ENCODE assay signal across 1 cellular context in the genomic region with DNA sequence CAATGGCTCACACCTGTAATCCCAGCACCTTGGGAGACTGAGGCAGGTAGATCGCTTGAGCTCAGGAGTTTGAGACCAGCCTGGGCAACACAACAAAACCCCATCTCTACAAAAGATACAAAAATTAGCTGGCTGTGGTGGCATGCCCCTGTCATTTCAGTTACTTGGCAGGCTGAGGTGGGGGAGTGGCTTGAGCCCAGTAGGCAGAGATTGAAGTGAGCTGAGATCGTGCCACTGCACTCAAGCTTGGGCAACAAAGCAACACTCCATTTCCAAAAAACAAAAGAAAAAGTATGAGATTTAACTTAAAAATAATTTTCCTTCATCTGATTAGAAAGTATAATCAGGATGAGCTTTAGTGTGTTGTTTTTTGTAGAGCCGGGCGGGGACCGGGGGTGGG.
TF ChIP-seq lines count a peak whose summit lies in the region.

No MANE protein-coding gene starts in this region.

TF ChIP-seq in GM12878, 131 proteins besides CTCF, POLR2A, EP300 and RAD21:
- TF ChIP-seq ZSCAN29 (IDR thresholded peaks at IDR 0.05) = no peak
- no peak for TF ChIP-seq JUND (IDR thresholded peaks at IDR 0.05; ENCODE audit: low read depth, low read length)
- no peak for TF ChIP-seq HDAC6 (IDR thresholded peaks at IDR 0.05; ENCODE audit: unreplicated experiment)
- no peak for TF ChIP-seq NR2C2 (IDR thresholded peaks at IDR 0.05; ENCODE audit: borderline replicate concordance, control insufficient read depth, insufficient read length, low read depth)
- TF ChIP-seq PKNOX1 (IDR thresholded peaks at IDR 0.05) = peak; percentile 24; the same call in 1 of the 2 replicates
- TF ChIP-seq, protein P1, sequence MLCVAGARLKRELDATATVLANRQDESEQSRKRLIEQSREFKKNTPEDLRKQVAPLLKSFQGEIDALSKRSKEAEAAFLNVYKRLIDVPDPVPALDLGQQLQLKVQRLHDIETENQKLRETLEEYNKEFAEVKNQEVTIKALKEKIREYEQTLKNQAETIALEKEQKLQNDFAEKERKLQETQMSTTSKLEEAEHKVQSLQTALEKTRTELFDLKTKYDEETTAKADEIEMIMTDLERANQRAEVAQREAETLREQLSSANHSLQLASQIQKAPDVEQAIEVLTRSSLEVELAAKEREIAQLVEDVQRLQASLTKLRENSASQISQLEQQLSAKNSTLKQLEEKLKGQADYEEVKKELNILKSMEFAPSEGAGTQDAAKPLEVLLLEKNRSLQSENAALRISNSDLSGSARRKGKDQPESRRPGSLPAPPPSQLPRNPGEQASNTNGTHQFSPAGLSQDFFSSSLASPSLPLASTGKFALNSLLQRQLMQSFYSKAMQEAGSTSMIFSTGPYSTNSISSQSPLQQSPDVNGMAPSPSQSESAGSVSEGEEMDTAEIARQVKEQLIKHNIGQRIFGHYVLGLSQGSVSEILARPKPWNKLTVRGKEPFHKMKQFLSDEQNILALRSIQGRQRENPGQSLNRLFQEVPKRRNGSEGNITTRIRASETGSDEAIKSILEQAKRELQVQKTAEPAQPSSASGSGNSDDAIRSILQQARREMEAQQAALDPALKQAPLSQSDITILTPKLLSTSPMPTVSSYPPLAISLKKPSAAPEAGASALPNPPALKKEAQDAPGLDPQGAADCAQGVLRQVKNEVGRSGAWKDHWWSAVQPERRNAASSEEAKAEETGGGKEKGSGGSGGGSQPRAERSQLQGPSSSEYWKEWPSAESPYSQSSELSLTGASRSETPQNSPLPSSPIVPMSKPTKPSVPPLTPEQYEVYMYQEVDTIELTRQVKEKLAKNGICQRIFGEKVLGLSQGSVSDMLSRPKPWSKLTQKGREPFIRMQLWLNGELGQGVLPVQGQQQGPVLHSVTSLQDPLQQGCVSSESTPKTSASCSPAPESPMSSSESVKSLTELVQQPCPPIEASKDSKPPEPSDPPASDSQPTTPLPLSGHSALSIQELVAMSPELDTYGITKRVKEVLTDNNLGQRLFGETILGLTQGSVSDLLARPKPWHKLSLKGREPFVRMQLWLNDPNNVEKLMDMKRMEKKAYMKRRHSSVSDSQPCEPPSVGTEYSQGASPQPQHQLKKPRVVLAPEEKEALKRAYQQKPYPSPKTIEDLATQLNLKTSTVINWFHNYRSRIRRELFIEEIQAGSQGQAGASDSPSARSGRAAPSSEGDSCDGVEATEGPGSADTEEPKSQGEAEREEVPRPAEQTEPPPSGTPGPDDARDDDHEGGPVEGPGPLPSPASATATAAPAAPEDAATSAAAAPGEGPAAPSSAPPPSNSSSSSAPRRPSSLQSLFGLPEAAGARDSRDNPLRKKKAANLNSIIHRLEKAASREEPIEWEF (IDR thresholded peaks at IDR 0.05; ENCODE audit: insufficient replicate concordance, low read depth, low read length) = no peak
- TF ChIP-seq CBX3 (IDR thresholded peaks at IDR 0.05; ENCODE audit: borderline replicate concordance, low read depth) = no peak
- no peak for TF ChIP-seq HDAC2 (IDR thresholded peaks at IDR 0.05)
- TF ChIP-seq TAF1 (IDR thresholded peaks at IDR 0.05; ENCODE audit: borderline replicate concordance, low read depth, low read length) = no peak
- TF ChIP-seq SUPT20H (IDR thresholded peaks at IDR 0.05; ENCODE audit: borderline replicate concordance, control insufficient read depth, low read depth, low read length) = no peak
- no peak for TF ChIP-seq E4F1 (IDR thresholded peaks at IDR 0.05; ENCODE audit: borderline replicate concordance, partially characterized antibody)
- TF ChIP-seq ZBTB40 (IDR thresholded peaks at IDR 0.05; ENCODE audit: borderline replicate concordance) = peak; percentile 17; the same call in 1 of the 2 replicates
- TF ChIP-seq SMAD1 (IDR thresholded peaks at IDR 0.05; ENCODE audit: low read depth, partially characterized antibody) = no peak
